ENCODE assay signal across 18 cellular contexts in genomic region chr3:148081926-148082325, GRCh38.
DNase-seq lines count a peak whose midpoint lies in the region; ATAC-seq, FAIRE-seq and TF ChIP-seq lines count a peak whose summit lies in the region.
"Had no signal": no experiment of that assay in that cellular context is flagged by ENCODE, and none has a peak within 500 bp of the region (broad histone marks: within the 10 kb centered on the region; RNA-seq: fewer than 3 reads in every experiment).

No MANE protein-coding gene starts in this region.

- TF ChIP-seq CTCF in GM12878 (IDR thresholded peaks at IDR 0.05 in 2 of 3, conservative IDR thresholded peaks at IDR 0.05 in 1 of 3; ENCODE audit: control insufficient read depth in 2 of 3, extremely low read depth in 1 of 3, insufficient read depth in 1 of 3, low read depth in 3 of 3, low read length in 3 of 3) (no peak), dorsolateral prefrontal cortex (IDR thresholded peaks at IDR 0.05 in 54 of 56, conservative IDR thresholded peaks at IDR 0.05 in 2 of 56; ENCODE audit: low read depth in 1 of 56, partially characterized antibody in 56 of 56) (no peak), neural progenitor cell (IDR thresholded peaks at IDR 0.05) (no peak)

- H3K27ac ChIP-seq in GM12878 (ENCODE audit: control insufficient read depth, insufficient read depth), result no peak overlapping the region
- peak overlapping the region in 31 of 59 donors; percentile 1 to 93 (median 53) for H3K27ac ChIP-seq in dorsolateral prefrontal cortex
- no peak overlapping the region for H3K27ac ChIP-seq in neural progenitor cell
- H3K27ac ChIP-seq: GM23248 had no signal

- H3K9ac ChIP-seq in GM12878 (ENCODE audit: control insufficient read depth, insufficient read depth, low read length) (no peak overlapping the region), neural progenitor cell (no peak overlapping the region)
- H3K9ac ChIP-seq: GM23248 had no signal

- no TSS peak for BruUV-seq in GM12878 (replicated peaks; lab: Mats Ljungman, UMichigan)

- DNase-seq in GM12878 (ENCODE audit: low read depth, low spot score) (no peak), dorsolateral prefrontal cortex (no peak), neural progenitor cell (ENCODE audit: low spot score) (no peak), immature natural killer cell (no peak), NCI-H146 (lab: John Stamatoyannopoulos, UW) (no peak)
- no peak for DNase-seq in activated CD4-positive, alpha-beta T cell treated with anti-CD3 and anti-CD28 coated beads for 1 hour
- DNase-seq: C1 segment of cervical spinal cord; Calu3; CD4-positive, alpha-beta memory T cell; COR-L47; DMS53; DMS79 treated with DMSO at 0.1 percent for 48 hours; GM23248; H9 had no signal

- no peak for TF ChIP-seq RAD21 in GM12878 (IDR thresholded peaks at IDR 0.05; ENCODE audit: insufficient read depth, low read depth, low read length)

- POLR2A ChIA-PET in GM12878 (lab: Charles Lee), result no interaction called here

- no peak for TF ChIP-seq EP300 in GM12878 (IDR thresholded peaks at IDR 0.05; ENCODE audit: borderline replicate concordance in 1 of 2, control insufficient read depth in 1 of 2, low read depth in 2 of 2, low read length in 2 of 2)

- H3K36me3 Mint-ChIP-seq in neural progenitor cell (no peaks in the 10 kb centered on the region), immature natural killer cell (peaks cover 0 to 4% (median 3%) of the 10 kb centered on the region in 3 donors)
- H3K36me3 Mint-ChIP-seq: CD4-positive, alpha-beta memory T cell had no signal

- WGBS in GM12878 (ENCODE audit: insufficient coverage, insufficient replicate concordance, low lambda C conversion rate, missing lambda C conversion rate), result 86% methylated on average over 1 of the region's 1 CpG

- H3K4me1 ChIP-seq in GM12878 (ENCODE audit: control insufficient read depth, insufficient read depth, low read length) (no peaks in the 10 kb centered on the region), neural progenitor cell (peaks cover 6% of the 10 kb centered on the region)

- TF ChIP-seq POLR2A in GM12878 (IDR thresholded peaks at IDR 0.05; ENCODE audit: low read depth, low read length), result no peak

- RAD21 ChIA-PET in GM12878 (lab: Charles Lee; ENCODE audit: unreplicated experiment), result no interaction called here

- intact Hi-C loops in GM12878 (cut with micrococcal nuclease; ENCODE audit: unreplicated experiment) (no loop called here), dorsolateral prefrontal cortex (cut with DNase I) (loop anchor here in 1 of 2 donors (10.0 kb wide), 1 partner anchor 193 kb away; no protein-coding TSS in a partner anchor)

- H3K4me3 ChIP-seq in GM12878 (no peak overlapping the region), dorsolateral prefrontal cortex (peak overlapping the region in 9 of 59 donors; percentile 0 to 36 (median 11)), neural progenitor cell (no peak overlapping the region)
- H3K4me3 ChIP-seq: GM23248 had no signal

- H2AFZ ChIP-seq in GM12878 (ENCODE audit: control insufficient read depth, low read depth, low read length), result 0 out of 2 replicates have a peak overlapping the region, but pooled peaks have one; percentile 24
- no peak overlapping the region for H2AFZ ChIP-seq in neural progenitor cell (replicated peaks)
- H2AFZ ChIP-seq: GM23248 had no signal

- H3K4me1 Mint-ChIP-seq in neural progenitor cell (peaks cover 79% of the 10 kb centered on the region), immature natural killer cell (peaks cover 0 to 13% of the 10 kb centered on the region in 2 donors)
- H3K4me1 Mint-ChIP-seq: CD4-positive, alpha-beta memory T cell had no signal

- peak overlapping the region; percentile 99 for H3K27ac Mint-ChIP-seq in neural progenitor cell
- no peak overlapping the region for H3K27ac Mint-ChIP-seq in immature natural killer cell
- H3K27ac Mint-ChIP-seq: CD4-positive, alpha-beta memory T cell; H9 had no signal

- H3K4me2 ChIP-seq in GM12878 (ENCODE audit: control insufficient read depth, insufficient read depth) (no peak overlapping the region), neural progenitor cell (no peak overlapping the region)

- H3K27me3 ChIP-seq in GM12878 (replicated peaks in 1 of 2; ENCODE audit: control insufficient read depth in 2 of 2, insufficient read depth in 2 of 2, low read length in 1 of 2), result no peaks in the 10 kb centered on the region
- no peaks in the 10 kb centered on the region for H3K27me3 ChIP-seq in dorsolateral prefrontal cortex
- no peaks in the 10 kb centered on the region for H3K27me3 ChIP-seq in neural progenitor cell

- no peak for ATAC-seq in GM12878
- ATAC-seq: HCT116 had no signal

- no peak for FAIRE-seq in GM12878 (lab: Jason Lieb, UNC)
- FAIRE-seq: G401.6, GM19239, H1 had no signal

- H3F3A ChIP-seq in neural progenitor cell (ENCODE audit: low read depth), result peaks cover 9% of the 10 kb centered on the region

- H3K9me3 Mint-ChIP-seq in neural progenitor cell, result no peaks in the 10 kb centered on the region
- H3K9me3 Mint-ChIP-seq in immature natural killer cell, result peaks cover 0 to 13% (median 1%) of the 10 kb centered on the region in 6 donors
- H3K9me3 Mint-ChIP-seq: H9 had no signal

- H3K4me3 Mint-ChIP-seq in neural progenitor cell, result peak overlapping the region; percentile 82
- H3K4me3 Mint-ChIP-seq in immature natural killer cell, result no peak overlapping the region
- H3K4me3 Mint-ChIP-seq: CD4-positive, alpha-beta memory T cell; H9 had no signal

- no peaks in the 10 kb centered on the region for H4K20me1 ChIP-seq in GM12878 (ENCODE audit: control insufficient read depth, insufficient read depth)
- H4K20me1 ChIP-seq in neural progenitor cell (ENCODE audit: low read depth), result no peaks in the 10 kb centered on the region

- no peaks in the 10 kb centered on the region for H3K79me2 ChIP-seq in GM12878 (ENCODE audit: control insufficient read depth, insufficient read depth, low read length)
- no peaks in the 10 kb centered on the region for H3K79me2 ChIP-seq in neural progenitor cell (ENCODE audit: low read depth)

- H3K9me3 ChIP-seq in GM12878 (replicated peaks; ENCODE audit: control insufficient read depth, insufficient read depth, low read length) (no peaks in the 10 kb centered on the region), neural progenitor cell (ENCODE audit: low read depth) (no peaks in the 10 kb centered on the region)

- SMC1A ChIA-PET in GM12878 (lab: Charles Lee; ENCODE audit: uncharacterized antibody, unreplicated experiment), result no interaction called here

- CTCF ChIA-PET in GM12878 (lab: Yijun Ruan, JAX), result interaction anchor here (1.3 to 2.1 kb wide), 3 partner anchors 8 to 699 kb away, joined by 3 to 15 read pairs (median 5); no protein-coding TSS in a partner anchor

- H3K36me3 ChIP-seq in GM12878 (ENCODE audit: control insufficient read depth in 2 of 2, insufficient read depth in 2 of 2, low read length in 1 of 2) (no peaks in the 10 kb centered on the region), neural progenitor cell (no peaks in the 10 kb centered on the region)

- H3K27me3 Mint-ChIP-seq in neural progenitor cell (ENCODE audit: insufficient read depth, low read depth), result no peaks in the 10 kb centered on the region
- H3K27me3 Mint-ChIP-seq in immature natural killer cell (ENCODE audit: low read depth in 3 of 3), result peaks cover 0 to 2% (median 0%) of the 10 kb centered on the region in 3 donors
- H3K27me3 Mint-ChIP-seq: CD4-positive, alpha-beta memory T cell had no signal

- in situ Hi-C loops in GM12878 (cut with MboI), result no loop called here

TF ChIP-seq in GM12878, 131 proteins besides CTCF, POLR2A, EP300 and RAD21:
- TF ChIP-seq EED (IDR thresholded peaks at IDR 0.05; ENCODE audit: low read depth), result no peak
- no peak for TF ChIP-seq RBBP5 (conservative IDR thresholded peaks at IDR 0.05)
- no peak for TF ChIP-seq BMI1 (IDR thresholded peaks at IDR 0.05; ENCODE audit: borderline replicate concordance)
- no peak for TF ChIP-seq HDAC6 (IDR thresholded peaks at IDR 0.05; ENCODE audit: unreplicated experiment)
- TF ChIP-seq RAD51 (IDR thresholded peaks at IDR 0.05), result no peak

Comparison
In these comparisons a context has a peak if more than half of its experiments do, and no peak if none do; other contexts are left out.
1. H3K27ac ChIP-seq: peak in dorsolateral prefrontal cortex (31 of 59); none in GM12878 (single experiment) and neural progenitor cell (single experiment).